ENCODE assay signal across 8 cellular contexts in genomic region chr2:43220982-43221659, GRCh38. TPM values are rescaled to one million over a fixed set of nuclear protein-coding genes. Genes with fewer than 3 reads are reported as not detected.
DNase-seq lines count a peak whose midpoint lies in the region; ATAC-seq and TF ChIP-seq lines count a peak whose summit lies in the region.

No MANE protein-coding gene starts in this region.

- DNase-seq in AG20443 (ENCODE audit: low spot score) (peak; percentile 40), HL-60 (ENCODE audit: low read depth in 1 of 2, low spot score in 1 of 2) (peak; percentile 66 to 82), T-helper 22 cell (ENCODE audit: low read depth) (peak; percentile 44), dedifferentiated amniotic fluid mesenchymal stem cell (ENCODE audit: extremely low spot score) (peak; percentile 89), right lobe of liver (peak in 1 of 3 donors; percentile 62), substantia nigra (lab: John Stamatoyannopoulos, UW) (peak in 21 of 49 donors; percentile 10 to 58 (median 28))

- peaks cover 0 to 39% (median 17%) of the 10 kb centered on the region in 4 donors for H3K4me1 ChIP-seq in right lobe of liver

- H3K4me3 ChIP-seq in HL-60 (replicated peaks; ENCODE audit: insufficient read depth, low read length) (peak overlapping the region; percentile 19), right lobe of liver (peak overlapping the region; percentile 43 to 84 (median 81))

- ATAC-seq in right lobe of liver (no peak), GM21390 (IDR thresholded peaks at IDR 0.05; ENCODE audit: unreplicated experiment) (no peak), HG03280 (IDR thresholded peaks at IDR 0.05; ENCODE audit: unreplicated experiment) (no peak)

- intact Hi-C loops in right lobe of liver (cut with DNase I), result loop anchor here (10.0 kb wide), 3 partner anchors 56 to 246 kb away; no protein-coding TSS in a partner anchor

- peaks cover 0 to 33% (median 5%) of the 10 kb centered on the region in 4 donors for H3K36me3 ChIP-seq in right lobe of liver

- under 1% methylated on average over 12 of the region's 16 CpGs for WGBS in right lobe of liver (ENCODE audit: insufficient coverage, low coverage, low lambda C conversion rate, missing lambda C conversion rate)

- H3K27ac ChIP-seq in HL-60 (replicated peaks) (peak overlapping the region; percentile 99), right lobe of liver (peak overlapping the region; percentile 97 to 98 (median 98)), substantia nigra (ENCODE audit: low read depth, low read length, poor library complexity, severe bottlenecking) (peak overlapping the region; percentile 98)

- H3K27me3 ChIP-seq in HL-60 (ENCODE audit: insufficient read depth, poor library complexity, severe bottlenecking) (no peaks in the 10 kb centered on the region), right lobe of liver (no peaks in the 10 kb centered on the region)

- TF ChIP-seq POLR2A in right lobe of liver (IDR thresholded peaks at IDR 0.05), result no peak

- TF ChIP-seq CTCF in HL-60 (IDR thresholded peaks at IDR 0.05; ENCODE audit: insufficient read depth, low read length), result no peak
- no peak for TF ChIP-seq CTCF in right lobe of liver (IDR thresholded peaks at IDR 0.05)

- H3K9me3 ChIP-seq in right lobe of liver, result no peaks in the 10 kb centered on the region

RNA-seq across cellular contexts. Expression of gene ZFP36L2, which starts 5.3 kb away (rescaled TPM):
- 10 to 100 TPM; 20.8 to 50.0 (median 33.6) TPM for total RNA-seq in right lobe of liver
